ENCODE assay signal across 20 cellular contexts in the genomic region with DNA sequence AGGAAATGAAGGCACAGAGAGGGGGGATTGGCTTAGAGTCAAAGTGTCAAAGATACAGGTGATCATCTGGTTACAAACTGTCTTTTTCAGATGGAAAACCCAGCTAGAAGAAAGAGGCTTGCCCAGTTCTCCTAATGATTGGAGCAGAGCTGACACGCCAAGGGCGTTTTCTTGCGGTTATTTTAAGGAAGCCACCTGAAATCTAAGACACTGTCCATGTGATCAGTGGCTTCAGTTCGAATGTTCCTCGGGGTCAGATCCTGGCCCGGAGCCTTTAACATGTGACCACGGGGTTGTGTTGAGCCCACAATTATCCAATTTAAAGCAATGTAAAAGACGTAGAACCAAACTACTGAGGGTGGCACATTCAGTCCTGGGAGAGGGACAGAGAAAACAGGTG.
"Had no signal": no experiment of that assay in that cellular context is flagged by ENCODE, and none has a peak within 500 bp of the region (broad histone marks: within the 10 kb centered on the region; RNA-seq: fewer than 3 reads in every experiment).

No MANE protein-coding gene starts in this region.

- H3K36me3 ChIP-seq: neutrophil, pancreas, right lobe of liver, stomach, thyroid gland had no signal

- H3K27ac ChIP-seq: neutrophil, pancreas, right lobe of liver, stomach, thyroid gland had no signal

- H3K4me3 ChIP-seq: lung, pancreas, right lobe of liver, smooth muscle cell, stomach, thyroid gland had no signal

- H3K4me1 ChIP-seq: pancreas, right lobe of liver, stomach, thyroid gland had no signal

- H3K9me3 ChIP-seq: neutrophil, pancreas, right lobe of liver, thyroid gland had no signal

- H3K4me2 ChIP-seq: smooth muscle cell had no signal

- ATAC-seq: effector memory CD8-positive, alpha-beta T cell; left lobe of liver; natural killer cell; pancreas; right lobe of liver had no signal

- FAIRE-seq: endometrium, frontal cortex, kidney, pancreas had no signal

- DNase-seq: cortex of kidney; effector memory CD8-positive, alpha-beta T cell; head of caudate nucleus; kidney; natural killer cell; pancreas; right lobe of liver; stimulated activated CD4-positive, alpha-beta T cell treated with anti-CD3 and anti-CD28 coated beads, Interleukin-12 subunit alpha, Interleukin-12 subunit beta, amount 100 ng/mL, for 4 hours; stimulated activated CD4-positive, alpha-beta T cell treated with anti-CD3 and anti-CD28 coated beads, Interleukin-1b, Interleukin-23, amount 100 ng/mL, for 48 hours; stimulated activated CD4-positive, alpha-beta T cell treated with anti-CD3 and anti-CD28 coated beads, Interleukin-4, amount 100 ng/mL, for 1 hour; stimulated activated CD8-positive, alpha-beta memory T cell treated with anti-CD3 and anti-CD28 coated beads, Interleukin-4, amount 100 ng/mL, for 48 hours; stimulated activated naive CD4-positive, alpha-beta T cell; stomach; thyroid gland had no signal

- H3K27me3 ChIP-seq: neutrophil, pancreas, right lobe of liver, stomach, thyroid gland had no signal
